In genomic region chr15:31799711-31800321, GRCh38 we compare ENCODE assay signal across 10 cellular contexts.
DNase-seq lines count a peak whose midpoint lies in the region; ATAC-seq and TF ChIP-seq lines count a peak whose summit lies in the region.
"Had no signal": no experiment of that assay in that cellular context is flagged by ENCODE, and none has a peak within 500 bp of the region (broad histone marks: within the 10 kb centered on the region; RNA-seq: fewer than 3 reads in every experiment).

No MANE protein-coding gene starts in this region.

- CTCF ChIA-PET in GM10248 (lab: Yijun Ruan, JAX) = interaction anchor here (0.6 kb wide), 1 partner anchor 9 kb away, joined by 3 read pairs; no protein-coding TSS in a partner anchor
- CTCF ChIA-PET in OCI-LY7 (lab: Charles Lee; ENCODE audit: unreplicated experiment) = no interaction called here

- H3K4me2 ChIP-seq in OCI-LY7 (ENCODE audit: low read length) = no peak overlapping the region

- DNase-seq in GM10248 (ENCODE audit: extremely low spot score) (peak; percentile 44), RWPE2 (ENCODE audit: low spot score) (no peak), anterior cingulate cortex (lab: John Stamatoyannopoulos, UW) (no peak), EL (no peak), OCI-LY7 (ENCODE audit: low spot score) (no peak), foreskin keratinocyte (no peak)
- DNase-seq: NCI-H1048, SIG-M5 had no signal

- no peak overlapping the region for H2AFZ ChIP-seq in OCI-LY7 (ENCODE audit: low read length)

- no TSS peak for BruUV-seq in OCI-LY7 (replicated peaks; lab: Mats Ljungman, UMichigan)

- H3K9me3 ChIP-seq in RWPE2 (ENCODE audit: severe bottlenecking) (no peaks in the 10 kb centered on the region), OCI-LY7 (ENCODE audit: low read length) (no peaks in the 10 kb centered on the region)

- H3K36me3 ChIP-seq in RWPE2 (ENCODE audit: low read depth) (no peaks in the 10 kb centered on the region), OCI-LY7 (ENCODE audit: insufficient read depth, low read length) (no peaks in the 10 kb centered on the region)

- ATAC-seq in GM19438 (IDR thresholded peaks at IDR 0.05; ENCODE audit: low read depth, unreplicated experiment) (peak; percentile 77), HG02981 (IDR thresholded peaks at IDR 0.05; ENCODE audit: unreplicated experiment) (peak; percentile 85), RWPE2 (ENCODE audit: low read depth) (peak; percentile 70), foreskin keratinocyte (no peak)

- H3K79me2 ChIP-seq in OCI-LY7 (ENCODE audit: insufficient read depth, low read depth, low read length) = no peaks in the 10 kb centered on the region

- intact Hi-C loops in OCI-LY7 (cut with micrococcal nuclease; ENCODE audit: unreplicated experiment) = no loop called here

- no peak for TF ChIP-seq CTCF in GM10248 (IDR thresholded peaks at IDR 0.05; ENCODE audit: control extremely low read depth, extremely low read depth, low read depth, missing control alignments)
- TF ChIP-seq CTCF in RWPE2 (IDR thresholded peaks at IDR 0.05; ENCODE audit: poor library complexity, severe bottlenecking) = no peak
- no peak for TF ChIP-seq CTCF in OCI-LY7 (conservative IDR thresholded peaks at IDR 0.05; ENCODE audit: low read length)
- no peak for TF ChIP-seq CTCF in foreskin keratinocyte (conservative IDR thresholded peaks at IDR 0.05)

- no peaks in the 10 kb centered on the region for H4K20me1 ChIP-seq in OCI-LY7 (ENCODE audit: insufficient read depth, low read length)

- POLR2A ChIA-PET in GM10248 (lab: Yijun Ruan, JAX) (no interaction called here), OCI-LY7 (lab: Charles Lee) (no interaction called here)

- H3K4me3 ChIP-seq in RWPE2 (ENCODE audit: severe bottlenecking) = no peak overlapping the region
- no peak overlapping the region for H3K4me3 ChIP-seq in OCI-LY7 (ENCODE audit: low read depth, low read length, poor library complexity, severe bottlenecking)

- H3K4me1 ChIP-seq in RWPE2 (ENCODE audit: insufficient read depth, poor library complexity, severe bottlenecking) (no peaks in the 10 kb centered on the region), OCI-LY7 (ENCODE audit: insufficient read depth, low read length, poor library complexity, severe bottlenecking) (no peaks in the 10 kb centered on the region), foreskin keratinocyte (no peaks in the 10 kb centered on the region)

- H3K27ac ChIP-seq in RWPE2 (ENCODE audit: poor library complexity, severe bottlenecking) = no peak overlapping the region
- no peak overlapping the region for H3K27ac ChIP-seq in OCI-LY7 (ENCODE audit: low read depth, low read length, poor library complexity, severe bottlenecking)
- H3K27ac ChIP-seq in foreskin keratinocyte = no peak overlapping the region

- H3K27me3 ChIP-seq in RWPE2 (ENCODE audit: insufficient read depth, poor library complexity, severe bottlenecking) (no peaks in the 10 kb centered on the region), foreskin keratinocyte (no peaks in the 10 kb centered on the region)

- no peaks in the 10 kb centered on the region for H3K9me2 ChIP-seq in OCI-LY7 (ENCODE audit: insufficient read depth, low read length)
